ENCODE assay signal across 16 cellular contexts in the genomic region with DNA sequence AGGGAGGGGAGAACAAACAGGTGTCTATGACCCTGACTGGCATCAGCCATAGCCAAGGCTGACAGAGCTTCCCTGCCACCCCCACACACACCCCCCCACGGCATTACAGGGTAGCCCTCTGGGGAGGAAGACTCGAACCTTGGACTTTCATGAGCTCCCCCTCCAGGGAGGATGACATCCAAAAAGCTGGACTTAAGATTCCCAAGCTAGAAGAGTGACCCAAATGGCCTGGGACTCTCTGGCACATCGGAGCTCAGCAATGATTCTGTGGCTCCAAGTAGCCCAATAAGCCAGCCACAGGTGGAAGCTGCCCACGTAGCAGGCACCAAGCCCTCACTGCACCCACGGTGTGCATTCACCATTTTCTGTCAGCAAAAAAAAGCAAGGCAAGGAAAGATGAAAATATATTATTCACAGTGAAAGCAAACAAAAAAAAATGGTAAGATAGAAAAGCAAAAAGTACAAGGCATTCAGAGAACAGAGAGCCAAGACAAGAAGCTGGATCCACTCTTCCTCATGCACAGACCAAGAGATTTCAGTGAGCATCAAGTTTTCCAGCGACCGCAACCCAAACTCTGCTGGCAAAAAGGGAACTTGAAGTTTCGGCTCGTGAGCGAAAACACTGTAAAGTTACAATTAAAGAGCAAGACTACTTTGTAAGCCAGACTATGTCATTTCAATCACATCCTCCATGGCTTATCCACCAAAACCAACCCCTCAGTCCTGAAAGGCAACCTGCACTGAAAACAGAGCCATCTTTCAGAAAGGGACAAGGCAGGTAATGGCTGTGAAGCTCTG. TPM values are rescaled to one million over a fixed set of nuclear protein-coding genes. Genes with fewer than 3 reads are reported as not detected.
A peak's percentile ranks its signal among the peaks of the same experiment; 100 is the strongest.
DNase-seq lines count a peak whose midpoint lies in the region; TF ChIP-seq lines count a peak whose summit lies in the region.
"Had no signal": no experiment of that assay in that cellular context is flagged by ENCODE, and none has a peak within 500 bp of the region (broad histone marks: within the 10 kb centered on the region; RNA-seq: fewer than 3 reads in every experiment).

No MANE protein-coding gene starts in this region.

- H3K9me3 ChIP-seq in Caco-2: no peaks in the 10 kb centered on the region
- no peaks in the 10 kb centered on the region for H3K9me3 ChIP-seq in OCI-LY3 (ENCODE audit: insufficient read depth, low read length)
- H3K9me3 ChIP-seq in esophagus (ENCODE audit: control insufficient read depth in 2 of 2, insufficient read depth in 1 of 2, low read depth in 1 of 2, low read length in 1 of 2): no peaks in the 10 kb centered on the region
- H3K9me3 ChIP-seq in sigmoid colon: no peaks in the 10 kb centered on the region
- no peaks in the 10 kb centered on the region for H3K9me3 ChIP-seq in CD4-positive, alpha-beta memory T cell (ENCODE audit: control insufficient read depth in 1 of 2, low read length in 2 of 2)

- H3K4me1 Mint-ChIP-seq in Caco-2 (ENCODE audit: low read depth, unreplicated experiment): peaks cover 71% of the 10 kb centered on the region
- H3K4me1 Mint-ChIP-seq in CD4-positive, alpha-beta memory T cell: no peaks in the 10 kb centered on the region
- H3K4me1 Mint-ChIP-seq: CD8-positive, alpha-beta memory T cell had no signal

- no peak for TF ChIP-seq EP300 in sigmoid colon (IDR thresholded peaks at IDR 0.05)

- no peak overlapping the region for H3K9ac ChIP-seq in OCI-LY3 (ENCODE audit: low read length)

- H3K4me2 ChIP-seq in OCI-LY3 (ENCODE audit: low read length): peak overlapping the region; percentile 72

- no peaks in the 10 kb centered on the region for H3K79me2 ChIP-seq in OCI-LY3 (ENCODE audit: low read length)

- peaks cover 95% of the 10 kb centered on the region for H3K36me3 Mint-ChIP-seq in Caco-2 (ENCODE audit: insufficient read depth, unreplicated experiment)
- peaks cover 0 to 3% of the 10 kb centered on the region in 2 donors for H3K36me3 Mint-ChIP-seq in CD4-positive, alpha-beta memory T cell
- H3K36me3 Mint-ChIP-seq: CD8-positive, alpha-beta memory T cell had no signal

- BruUV-seq in Caco-2 (replicated peaks; lab: Mats Ljungman, UMichigan): no TSS peak

- intact Hi-C loops in Caco-2 (cut with micrococcal nuclease; ENCODE audit: unreplicated experiment): no loop called here
- intact Hi-C loops in sigmoid colon (cut with DNase I): no loop called here
- intact Hi-C loops in CD4-positive, alpha-beta memory T cell (cut with micrococcal nuclease): no loop called here

- no peaks in the 10 kb centered on the region for H3K27me3 Mint-ChIP-seq in Caco-2 (ENCODE audit: insufficient read depth, unreplicated experiment)
- H3K27me3 Mint-ChIP-seq in CD4-positive, alpha-beta memory T cell: peaks cover 25 to 33% of the 10 kb centered on the region in 2 donors

- H4K20me1 ChIP-seq in OCI-LY3 (ENCODE audit: insufficient read depth, low read length): 0 out of 2 replicates have a peak, but pooled peaks cover 8% of the 10 kb centered on the region

- 67 to 68% methylated on average over 10 of the region's 10 CpGs for WGBS in esophagus, 2 donors
- WGBS in sigmoid colon, 2 donors: 72 to 90% methylated on average over 10 of the region's 10 CpGs

- TF ChIP-seq CTCF in Caco-2 (IDR thresholded peaks at IDR 0.05; ENCODE audit: insufficient read depth in 1 of 2, low read depth in 1 of 2, low read length in 1 of 2, severe bottlenecking in 1 of 2, unreplicated experiment in 1 of 2): no peak
- TF ChIP-seq CTCF in OCI-LY3 (IDR thresholded peaks at IDR 0.05; ENCODE audit: low read depth, low read length): no peak
- TF ChIP-seq CTCF in sigmoid colon (IDR thresholded peaks at IDR 0.05): no peak

- POLR2A ChIA-PET in Caco-2 (lab: Charles Lee): no interaction called here
- POLR2A ChIA-PET in CD4-positive, alpha-beta memory T cell (lab: Charles Lee; ENCODE audit: partially characterized antibody): no interaction called here

- peak overlapping the region; percentile 18 for H3K27ac Mint-ChIP-seq in Caco-2 (ENCODE audit: unreplicated experiment)
- no peak overlapping the region for H3K27ac Mint-ChIP-seq in CD4-positive, alpha-beta memory T cell
- H3K27ac Mint-ChIP-seq: activated naive CD4-positive, alpha-beta T cell treated with anti-CD3 and anti-CD28 coated beads for 36 hours; CD8-positive, alpha-beta memory T cell had no signal

- H3K27ac ChIP-seq in OCI-LY3 (ENCODE audit: low read length) (no peak overlapping the region), esophagus (ENCODE audit: low read depth in 2 of 2, low read length in 1 of 2) (peak overlapping the region; percentile 58 to 67), sigmoid colon (peak overlapping the region; percentile 28 to 87 (median 78))
- no peak overlapping the region for H3K27ac ChIP-seq in CD4-positive, alpha-beta memory T cell (ENCODE audit: low read depth, low read length)

- H3K27me3 ChIP-seq in Caco-2 (replicated peaks; ENCODE audit: control insufficient read depth, insufficient read depth, low read length): no peaks in the 10 kb centered on the region
- peaks cover 75% of the 10 kb centered on the region for H3K27me3 ChIP-seq in OCI-LY3 (ENCODE audit: low read depth, low read length)
- no peaks in the 10 kb centered on the region for H3K27me3 ChIP-seq in esophagus (ENCODE audit: control insufficient read depth in 1 of 2, insufficient read depth in 2 of 2, low read length in 2 of 2)
- H3K27me3 ChIP-seq in sigmoid colon: no peaks in the 10 kb centered on the region
- H3K27me3 ChIP-seq in CD4-positive, alpha-beta memory T cell (ENCODE audit: insufficient read depth, low read length): no peaks in the 10 kb centered on the region

- no peaks in the 10 kb centered on the region for H3K9me3 Mint-ChIP-seq in Caco-2 (ENCODE audit: unreplicated experiment)
- peaks cover 0 to 2% (median 0%) of the 10 kb centered on the region in 8 donors for H3K9me3 Mint-ChIP-seq in CD4-positive, alpha-beta memory T cell
- H3K9me3 Mint-ChIP-seq: activated naive CD4-positive, alpha-beta T cell treated with anti-CD3 and anti-CD28 coated beads for 36 hours; CD8-positive, alpha-beta memory T cell had no signal

- CTCF ChIA-PET in Caco-2 (lab: Charles Lee): no interaction called here
- CTCF ChIA-PET in CD4-positive, alpha-beta memory T cell (lab: Charles Lee; ENCODE audit: partially characterized antibody): no interaction called here

- H3K36me3 ChIP-seq in Caco-2 (ENCODE audit: control insufficient read depth, insufficient read depth, low read length): peaks cover 6% of the 10 kb centered on the region
- no peaks in the 10 kb centered on the region for H3K36me3 ChIP-seq in OCI-LY3 (replicated peaks; ENCODE audit: low read depth, low read length)
- peaks cover 17 to 46% of the 10 kb centered on the region in 2 donors for H3K36me3 ChIP-seq in esophagus (ENCODE audit: control insufficient read depth in 2 of 2, insufficient read depth in 2 of 2, low read length in 1 of 2)
- peaks cover 7 to 55% (median 16%) of the 10 kb centered on the region in 4 donors for H3K36me3 ChIP-seq in sigmoid colon
- no peaks in the 10 kb centered on the region for H3K36me3 ChIP-seq in CD4-positive, alpha-beta memory T cell (ENCODE audit: insufficient read depth, low read length)

- no peak overlapping the region for H2AFZ ChIP-seq in OCI-LY3 (ENCODE audit: low read depth, low read length)

- DNase-seq in Caco-2 (no peak), sigmoid colon (no peak), GOT3 (lab: John Stamatoyannopoulos, UW) (no peak)
- DNase-seq in central memory CD4-positive, alpha-beta T cell: no peak
- DNase-seq in CD4-positive, alpha-beta memory T cell: no peak
- DNase-seq in activated CD4-positive, alpha-beta T cell treated with anti-CD3 and anti-CD28 coated beads, Interleukin-2, amount 50 U/mL, for 1 hour: no peak
- DNase-seq: activated CD4-positive, alpha-beta T cell treated with anti-CD3 and anti-CD28 coated beads for 1 hour; activated naive CD4-positive, alpha-beta T cell treated with anti-CD3 and anti-CD28 coated beads for 36 hours; CD8-positive, alpha-beta memory T cell; kidney; NCI-H2107; NCI-H748 treated with DMSO at 0.1 percent for 48 hours; T-helper 2 cell had no signal

- H3K4me3 ChIP-seq in Caco-2 (ENCODE audit: low read depth, low read length) (no peak overlapping the region), OCI-LY3 (ENCODE audit: low read length) (peak overlapping the region; percentile 39), esophagus (ENCODE audit: low read depth in 1 of 2, low read length in 2 of 2) (no peak overlapping the region), sigmoid colon (no peak overlapping the region)
- no peak overlapping the region for H3K4me3 ChIP-seq in CD4-positive, alpha-beta memory T cell (ENCODE audit: low read length in 2 of 2)
- H3K4me3 ChIP-seq: skin epidermis had no signal

- no peak for TF ChIP-seq POLR2A in sigmoid colon (IDR thresholded peaks at IDR 0.05)

- H3K4me1 ChIP-seq in Caco-2: peaks cover 67% of the 10 kb centered on the region
- H3K4me1 ChIP-seq in OCI-LY3 (ENCODE audit: low read length): peaks cover 14% of the 10 kb centered on the region
- H3K4me1 ChIP-seq in esophagus (ENCODE audit: control insufficient read depth in 2 of 2, insufficient read depth in 2 of 2, low read length in 1 of 2): peaks cover 5 to 34% of the 10 kb centered on the region in 2 donors
- peaks cover 0 to 89% (median 74%) of the 10 kb centered on the region in 4 donors for H3K4me1 ChIP-seq in sigmoid colon
- H3K4me1 ChIP-seq in CD4-positive, alpha-beta memory T cell (ENCODE audit: insufficient read depth, low read length): no peaks in the 10 kb centered on the region

- no peak overlapping the region for H3K4me3 Mint-ChIP-seq in Caco-2 (ENCODE audit: unreplicated experiment)
- H3K4me3 Mint-ChIP-seq in CD4-positive, alpha-beta memory T cell: no peak overlapping the region
- H3K4me3 Mint-ChIP-seq: activated naive CD4-positive, alpha-beta T cell treated with anti-CD3 and anti-CD28 coated beads for 36 hours; CD8-positive, alpha-beta memory T cell had no signal

RNA-seq across cellular contexts. Expression of a gene that starts 10.9 kb away (rescaled TPM):
- 69.1 and 69.8 TPM in 2 replicates for total RNA-seq in Caco-2 (2022)
- 10 to 100 TPM; 36.5 to 48.8 TPM for polyA plus RNA-seq in esophagus
- total RNA-seq in sigmoid colon: 10 to 100 TPM; 29.9 to 76.4 (median 53.1) TPM
- 10 to 100 TPM in 1 of 3 donors, 1 to 10 TPM in 2; 3.9 to 32.4 (median 4.2) TPM for polyA plus RNA-seq in sigmoid colon
- total RNA-seq in CD4-positive, alpha-beta memory T cell: under 1 TPM; 0.29 to 0.61 TPM
- 1 to 10 TPM in 1 of 2 donors, under 1 TPM in 1; 0.04 to 1.9 TPM for polyA plus RNA-seq in CD4-positive, alpha-beta memory T cell

Comparison
In these comparisons a context has a peak if more than half of its experiments do, and no peak if none do; other contexts are left out.
1. H3K27ac ChIP-seq: peak in esophagus (2 of 2) and sigmoid colon (4 of 4); none in OCI-LY3 (single experiment) and CD4-positive, alpha-beta memory T cell (single experiment).
2. RNA of a gene that starts 10.9 kb away (total RNA-seq): 69.1 to 69.8 TPM in Caco-2 and 29.9 to 76.4 TPM in sigmoid colon; 0.29 to 0.61 TPM in CD4-positive, alpha-beta memory T cell; every median in the first group is over 10 times any median in the second.